ENCODE assay signal across 23 cellular contexts in genomic region chr3:95508124-95508523, GRCh38.
"Had no signal": no experiment of that assay in that cellular context is flagged by ENCODE, and none has a peak within 500 bp of the region (broad histone marks: within the 10 kb centered on the region; RNA-seq: fewer than 3 reads in every experiment).

No MANE protein-coding gene starts in this region.

- H3K27me3 ChIP-seq: esophagus muscularis mucosa, heart right ventricle, left lung, tibial nerve had no signal

- H3K4me3 ChIP-seq: esophagus muscularis mucosa, heart right ventricle, left lung, lung, tibial nerve had no signal

- H3K36me3 ChIP-seq: esophagus muscularis mucosa, heart right ventricle, left lung, tibial nerve had no signal

- DNase-seq: activated B cell treated with CpG ODN at 0.5 μM for 24 hours; activated CD4-positive, alpha-beta T cell treated with anti-CD3 and anti-CD28 coated beads for 36 hours; activated CD8-positive, alpha-beta memory T cell treated with anti-CD3 and anti-CD28 coated beads, Interleukin-2, amount 10 ng/mL, durations not matched to agents 7 days and 5 days; activated CD8-positive, alpha-beta T cell treated with anti-CD3 and anti-CD28 coated beads, Interleukin-2, amount 10 ng/mL, durations not matched to agents 7 days and 5 days; activated effector memory CD4-positive, alpha-beta T cell treated with Interleukin-2 at 50 U/mL for 16 hours; activated naive CD4-positive, alpha-beta T cell treated with Interleukin-2 at 50 U/mL for 16 hours; activated T-cell treated with anti-CD3 and anti-CD28 coated beads, Interleukin-2, amount 50 U/mL, for 72 hours; anterior cingulate cortex; dermis blood vessel endothelial cell; effector CD4-positive, alpha-beta T cell; foreskin melanocyte; heart right ventricle; left lung; mesendoderm; posterior cingulate gyrus; right cardiac atrium; stimulated activated naive CD4-positive, alpha-beta T cell treated with Interleukin-2 at 50 U/mL for 16 hours had no signal

- H3K9me3 ChIP-seq: esophagus muscularis mucosa, heart right ventricle, left lung, tibial nerve had no signal

- H3K4me1 ChIP-seq: esophagus muscularis mucosa, heart right ventricle, left lung, tibial nerve had no signal

- FAIRE-seq: bronchial epithelial cell, colon had no signal

- ATAC-seq: activated CD4-positive, alpha-beta T cell treated with anti-CD3 and anti-CD28 coated beads for 36 hours; activated CD8-positive, alpha-beta memory T cell treated with anti-CD3 and anti-CD28 coated beads, Interleukin-2, amount 10 ng/mL, durations not matched to agents 7 days and 5 days; activated CD8-positive, alpha-beta T cell treated with anti-CD3 and anti-CD28 coated beads, Interleukin-2, amount 10 ng/mL, durations not matched to agents 7 days and 5 days; activated T-cell treated with anti-CD3 and anti-CD28 coated beads, Interleukin-2, amount 50 U/mL, for 72 hours; heart right ventricle; left lung; natural killer cell treated with Interleukin-12 subunit alpha and Interleukin-12 subunit beta and Interleukin-15 and Interleukin-18, amount 100 ng/mL, for 72 hours; right cardiac atrium had no signal

- H3K27ac ChIP-seq: esophagus muscularis mucosa, heart right ventricle, left lung, tibial nerve had no signal
